ENCODE assay signal across 8 cellular contexts in the genomic region with DNA sequence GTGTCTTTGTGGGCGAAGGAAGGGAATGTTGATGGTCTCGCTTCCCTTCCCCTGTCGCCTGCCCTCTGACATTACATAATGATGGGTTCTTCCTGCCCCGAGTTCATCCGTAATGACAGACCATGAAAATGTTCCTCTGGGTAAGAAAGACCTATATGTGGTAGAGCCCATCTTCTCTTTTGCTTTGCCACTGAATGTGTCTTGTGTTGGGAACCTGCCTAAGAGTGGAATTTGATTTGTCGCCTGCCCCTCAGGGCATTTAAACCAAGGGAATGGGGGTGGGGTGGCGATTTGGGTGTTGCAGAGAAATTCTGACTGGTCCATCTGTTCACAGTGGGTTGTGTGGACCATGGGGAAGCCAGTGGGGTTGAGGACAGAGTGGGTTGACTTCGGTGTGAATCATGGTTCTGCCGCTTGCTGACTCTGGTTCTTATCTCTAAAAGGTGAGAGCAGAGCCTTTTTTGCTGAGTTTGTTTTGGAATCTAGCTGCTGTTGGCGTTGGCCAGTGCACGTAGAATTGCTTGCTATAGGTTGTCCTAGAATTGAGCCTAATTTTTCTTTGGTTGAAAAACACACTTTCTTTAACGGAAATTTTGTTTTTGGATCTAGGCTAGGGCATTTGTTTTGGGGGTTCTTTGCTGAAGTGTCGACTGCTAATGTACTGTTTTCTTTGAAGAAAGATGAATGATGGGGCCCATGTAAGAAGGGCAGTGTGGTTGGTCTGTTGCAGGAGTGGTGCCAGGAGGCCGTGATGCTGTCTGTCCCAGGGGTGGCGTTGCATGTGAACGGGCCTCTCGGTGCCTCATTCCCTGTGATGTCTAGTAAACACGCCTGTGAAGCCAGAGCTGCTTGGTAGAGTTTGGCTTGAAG. TPM values are rescaled to one million over a fixed set of nuclear protein-coding genes. Genes with fewer than 3 reads are reported as not detected.
DNase-seq lines count a peak whose midpoint lies in the region; ATAC-seq and TF ChIP-seq lines count a peak whose summit lies in the region.

No MANE protein-coding gene starts in this region.

- peaks cover 3% of the 10 kb centered on the region for H3K36me3 Mint-ChIP-seq in activated naive CD8-positive, alpha-beta T cell treated with anti-CD3 and anti-CD28 coated beads, Interleukin-2, amount 50 U/mL, for 24 hours (ENCODE audit: low read depth)

- H3K36me3 ChIP-seq in DOHH2 (ENCODE audit: control insufficient read depth, low read length) (no peaks in the 10 kb centered on the region), MM.1S (replicated peaks; ENCODE audit: insufficient read depth, low read length) (no peaks in the 10 kb centered on the region), kidney epithelial cell (ENCODE audit: control insufficient read depth, insufficient read depth, low read length) (no peaks in the 10 kb centered on the region)

- H3K27me3 ChIP-seq in DOHH2 (ENCODE audit: control insufficient read depth, low read length) (no peaks in the 10 kb centered on the region), MM.1S (replicated peaks; ENCODE audit: insufficient read depth, low read length) (no peaks in the 10 kb centered on the region), kidney epithelial cell (ENCODE audit: control insufficient read depth, insufficient read depth, low read length) (no peaks in the 10 kb centered on the region)

- H3K79me2 ChIP-seq in DOHH2 (ENCODE audit: control insufficient read depth, low read length) (peaks cover 48% of the 10 kb centered on the region), MM.1S (ENCODE audit: low read length) (peaks cover 67% of the 10 kb centered on the region)

- peaks cover 17% of the 10 kb centered on the region for H3K4me1 ChIP-seq in DOHH2 (ENCODE audit: control insufficient read depth, low read length)
- peaks cover 22% of the 10 kb centered on the region for H3K4me1 ChIP-seq in MM.1S (ENCODE audit: low read length)

- H3K9me3 ChIP-seq in DOHH2 (ENCODE audit: control insufficient read depth, insufficient read depth, low read length) (no peaks in the 10 kb centered on the region), MM.1S (replicated peaks; ENCODE audit: insufficient read depth, low read length) (no peaks in the 10 kb centered on the region)

- no peaks in the 10 kb centered on the region for H3K27me3 Mint-ChIP-seq in activated naive CD8-positive, alpha-beta T cell treated with anti-CD3 and anti-CD28 coated beads, Interleukin-2, amount 50 U/mL, for 24 hours

- H3K27ac Mint-ChIP-seq in activated naive CD8-positive, alpha-beta T cell treated with anti-CD3 and anti-CD28 coated beads, Interleukin-2, amount 50 U/mL, for 24 hours: peak overlapping the region; percentile 94

- peak overlapping the region; percentile 96 for H3K9ac ChIP-seq in MM.1S (ENCODE audit: low read length)

- TF ChIP-seq CTCF in DOHH2 (IDR thresholded peaks at IDR 0.05; ENCODE audit: low read depth, low read length, poor library complexity, severe bottlenecking) (no peak), MM.1S (IDR thresholded peaks at IDR 0.05; ENCODE audit: low read length) (0 out of 2 replicates have a peak, but pooled peaks have one; percentile 25), kidney epithelial cell (IDR thresholded peaks at IDR 0.05; ENCODE audit: insufficient read depth, low read length, poor library complexity, severe bottlenecking) (no peak)

- no peak overlapping the region for H2AFZ ChIP-seq in MM.1S (ENCODE audit: low read length)

- 0 out of 2 replicates have a peak, but pooled peaks cover 2% of the 10 kb centered on the region for H3F3A ChIP-seq in DOHH2 (ENCODE audit: control insufficient read depth, insufficient read depth)
- peaks cover 53% of the 10 kb centered on the region for H3F3A ChIP-seq in MM.1S (ENCODE audit: insufficient read depth, low read length)

- H4K20me1 ChIP-seq in DOHH2 (ENCODE audit: control insufficient read depth, insufficient read depth, low read depth, low read length): no peaks in the 10 kb centered on the region
- no peaks in the 10 kb centered on the region for H4K20me1 ChIP-seq in MM.1S (ENCODE audit: insufficient read depth, low read length)

- H3K27ac ChIP-seq in DOHH2 (ENCODE audit: low read depth, low read length) (no peak overlapping the region), MM.1S (ENCODE audit: low read length) (peak overlapping the region; percentile 99), substantia nigra (ENCODE audit: low read depth, low read length, poor library complexity, severe bottlenecking) (peak overlapping the region; percentile 46)

- H3K4me1 Mint-ChIP-seq in activated naive CD8-positive, alpha-beta T cell treated with anti-CD3 and anti-CD28 coated beads, Interleukin-2, amount 50 U/mL, for 24 hours: peaks cover 60% of the 10 kb centered on the region

- DNase-seq in MM.1S (peak; percentile 74), kidney epithelial cell (ENCODE audit: low read depth) (no peak), substantia nigra (lab: John Stamatoyannopoulos, UW) (peak in 2 of 49 donors; percentile 36 to 53), NCI-H1048 (lab: John Stamatoyannopoulos, UW) (no peak), hepatic stellate cell (ENCODE audit: low spot score) (no peak), NCI-H345 treated with DMSO at 0.1 percent for 48 hours (lab: John Stamatoyannopoulos, UW; ENCODE audit: unreplicated experiment) (no peak)
- peak; percentile 49 for DNase-seq in activated naive CD8-positive, alpha-beta T cell treated with anti-CD3 and anti-CD28 coated beads, Interleukin-2, amount 50 U/mL, for 24 hours

- no peaks in the 10 kb centered on the region for H3K9me2 ChIP-seq in DOHH2 (replicated peaks; ENCODE audit: control insufficient read depth, low read length)
- no peaks in the 10 kb centered on the region for H3K9me2 ChIP-seq in MM.1S (replicated peaks; ENCODE audit: insufficient read depth, low read length)

- peak overlapping the region; percentile 95 for H3K4me3 Mint-ChIP-seq in activated naive CD8-positive, alpha-beta T cell treated with anti-CD3 and anti-CD28 coated beads, Interleukin-2, amount 50 U/mL, for 24 hours

- H3K9me3 Mint-ChIP-seq in activated naive CD8-positive, alpha-beta T cell treated with anti-CD3 and anti-CD28 coated beads, Interleukin-2, amount 50 U/mL, for 24 hours: no peaks in the 10 kb centered on the region

- H3K4me2 ChIP-seq in DOHH2 (ENCODE audit: low read length) (peak overlapping the region; percentile 85), MM.1S (ENCODE audit: low read depth, low read length) (peak overlapping the region; percentile 82)

- ATAC-seq in activated naive CD8-positive, alpha-beta T cell treated with anti-CD3 and anti-CD28 coated beads, Interleukin-2, amount 50 U/mL, for 24 hours: peak; percentile 50

- H3K4me3 ChIP-seq in DOHH2 (ENCODE audit: low read length): peak overlapping the region; percentile 81
- peak overlapping the region; percentile 87 for H3K4me3 ChIP-seq in MM.1S (ENCODE audit: low read length)
- peak overlapping the region; percentile 73 for H3K4me3 ChIP-seq in kidney epithelial cell (ENCODE audit: low read depth, low read length)

RNA-seq across cellular contexts. Expression of gene INPP4A, which starts 1.3 kb away (rescaled TPM):
- total RNA-seq in kidney epithelial cell: 18.0 and 23.1 TPM in 2 replicates

Comparison
In these comparisons a context has a peak if more than half of its experiments do, and no peak if none do; other contexts are left out.
1. DNase-seq: peak in MM.1S (single experiment) and activated naive CD8-positive, alpha-beta T cell treated with anti-CD3 and anti-CD28 coated beads, Interleukin-2, amount 50 U/mL, for 24 hours (single experiment); none in kidney epithelial cell (single experiment), NCI-H1048 (single experiment), hepatic stellate cell (single experiment) and NCI-H345 treated with DMSO at 0.1 percent for 48 hours (single experiment).
2. Peak in every context shown above with its lines, with median percentiles within 50 percentile points of each other: H3K4me3 ChIP-seq.